In genomic region chr1:203901581-203901980, GRCh38 we compare ENCODE assay signal across 30 cellular contexts.
"Had no signal": no experiment of that assay in that cellular context is flagged by ENCODE, and none has a peak within 500 bp of the region (broad histone marks: within the 10 kb centered on the region; RNA-seq: fewer than 3 reads in every experiment).

No MANE protein-coding gene starts in this region.

- H3K9me3 Mint-ChIP-seq: natural killer cell treated with Interleukin-12 subunit alpha and Interleukin-12 subunit beta and Interleukin-15 and Interleukin-18, amount 100 ng/mL, for 72 hours; stimulated activated memory B cell treated with anti-CD40 and anti-IgM and Interleukin-4, amounts not matched to agents 10 μg/mL and 1 μg/mL and 100 μg/mL, for 72 hours; stimulated activated naive CD8-positive, alpha-beta T cell treated with anti-CD3 and anti-CD28 coated beads, Interleukin-15, amount 100 ng/mL, for 72 hours; type B pancreatic cell had no signal

- H3K9me3 ChIP-seq: neutrophil, pancreas, prostate gland, spleen, suprapubic skin, testis, tibial artery, transverse colon, upper lobe of right lung, uterus had no signal

- H3K4me3 Mint-ChIP-seq: naive thymus-derived CD8-positive, alpha-beta T cell; natural killer cell treated with Interleukin-12 subunit alpha and Interleukin-12 subunit beta and Interleukin-15 and Interleukin-18, amount 100 ng/mL, for 72 hours; nephron progenitor cell; neural crest cell; stimulated activated memory B cell treated with anti-CD40 and anti-IgM and Interleukin-4, amounts not matched to agents 10 μg/mL and 1 μg/mL and 100 μg/mL, for 72 hours; stimulated activated naive CD8-positive, alpha-beta T cell treated with anti-CD3 and anti-CD28 coated beads, Interleukin-15, amount 100 ng/mL, for 72 hours; type B pancreatic cell had no signal

- H3K4me1 Mint-ChIP-seq: naive thymus-derived CD8-positive, alpha-beta T cell; neural crest cell; stimulated activated memory B cell treated with anti-CD40 and anti-IgM and Interleukin-4, amounts not matched to agents 10 μg/mL and 1 μg/mL and 100 μg/mL, for 72 hours; stimulated activated naive CD8-positive, alpha-beta T cell treated with anti-CD3 and anti-CD28 coated beads, Interleukin-15, amount 100 ng/mL, for 72 hours had no signal

- DNase-seq: naive thymus-derived CD8-positive, alpha-beta T cell; nephron progenitor cell; nucleus accumbens; pancreas; right cardiac atrium; spleen; stimulated activated CD4-positive, alpha-beta T cell treated with anti-CD3 and anti-CD28 coated beads, Interleukin-12 subunit alpha, Interleukin-12 subunit beta, amount 100 ng/mL, for 4 hours; stimulated activated CD4-positive, alpha-beta T cell treated with anti-CD3 and anti-CD28 coated beads, Interleukin-1b, Interleukin-23, amount 100 ng/mL, for 48 hours; stimulated activated CD4-positive, alpha-beta T cell treated with anti-CD3 and anti-CD28 coated beads, Interleukin-4, amount 100 ng/mL, for 1 hour; stimulated activated CD4-positive, alpha-beta T cell treated with anti-CD3 and anti-CD28 coated beads, Interleukin-4, amount 100 ng/mL, for 4 hours; stimulated activated CD8-positive, alpha-beta memory T cell treated with anti-CD3 and anti-CD28 coated beads, Interleukin-4, amount 100 ng/mL, for 48 hours; stimulated activated naive CD4-positive, alpha-beta T cell; stimulated activated naive CD8-positive, alpha-beta T cell treated with anti-CD3 and anti-CD28 coated beads, Interleukin-15, amount 100 ng/mL, for 72 hours; stimulated activated naive CD8-positive, alpha-beta T cell treated with anti-CD3 and anti-CD28 coated beads, Interleukin-15, Interleukin-2, amounts not matched to agents 100 U/mL and 50 U/mL, for 24 hours; substantia nigra; tibial artery; transverse colon; upper lobe of right lung; uterus had no signal

- H3K36me3 Mint-ChIP-seq: naive thymus-derived CD8-positive, alpha-beta T cell; natural killer cell treated with Interleukin-12 subunit alpha and Interleukin-12 subunit beta and Interleukin-15 and Interleukin-18, amount 100 ng/mL, for 72 hours; stimulated activated memory B cell treated with anti-CD40 and anti-IgM and Interleukin-4, amounts not matched to agents 10 μg/mL and 1 μg/mL and 100 μg/mL, for 72 hours; type B pancreatic cell had no signal

- H3K27ac ChIP-seq: neutrophil, pancreas, prostate gland, skin epidermis, spleen, suprapubic skin, testis, tibial artery, transverse colon, upper lobe of right lung, uterus had no signal

- H3K4me2 ChIP-seq: smooth muscle cell had no signal

- H3K4me1 ChIP-seq: prostate gland, spleen, suprapubic skin, testis, tibial artery, upper lobe of right lung, uterus had no signal

- H3K4me3 ChIP-seq: pancreas, prostate gland, skin epidermis, smooth muscle cell, spleen, suprapubic skin, tibial artery, transverse colon, upper lobe of right lung, uterus had no signal

- FAIRE-seq: pancreas had no signal

- H3K27me3 ChIP-seq: pancreas, suprapubic skin, testis, tibial artery, transverse colon, upper lobe of right lung, uterus had no signal

- ATAC-seq: naive thymus-derived CD8-positive, alpha-beta T cell; natural killer cell treated with Interleukin-12 subunit alpha and Interleukin-12 subunit beta and Interleukin-15 and Interleukin-18, amount 100 ng/mL, for 72 hours; pancreas; right cardiac atrium; sciatic nerve; stimulated activated memory B cell treated with anti-CD40 and anti-IgM and Interleukin-4, amounts not matched to agents 10 μg/mL and 1 μg/mL and 100 μg/mL, for 72 hours; stimulated activated naive CD8-positive, alpha-beta T cell treated with anti-CD3 and anti-CD28 coated beads, Interleukin-15, amount 100 ng/mL, for 72 hours; stimulated activated naive CD8-positive, alpha-beta T cell treated with anti-CD3 and anti-CD28 coated beads, Interleukin-15, Interleukin-2, amounts not matched to agents 100 U/mL and 50 U/mL, for 24 hours; upper lobe of right lung had no signal

- H3K36me3 ChIP-seq: neutrophil, pancreas, prostate gland, spleen, suprapubic skin, tibial artery, transverse colon, upper lobe of right lung, uterus had no signal

- H3K27me3 Mint-ChIP-seq: stimulated activated memory B cell treated with anti-CD40 and anti-IgM and Interleukin-4, amounts not matched to agents 10 μg/mL and 1 μg/mL and 100 μg/mL, for 72 hours; stimulated activated naive CD8-positive, alpha-beta T cell treated with anti-CD3 and anti-CD28 coated beads, Interleukin-15, amount 100 ng/mL, for 72 hours; type B pancreatic cell had no signal

- H3K27ac Mint-ChIP-seq: naive thymus-derived CD8-positive, alpha-beta T cell; natural killer cell treated with Interleukin-12 subunit alpha and Interleukin-12 subunit beta and Interleukin-15 and Interleukin-18, amount 100 ng/mL, for 72 hours; nephron progenitor cell; stimulated activated memory B cell treated with anti-CD40 and anti-IgM and Interleukin-4, amounts not matched to agents 10 μg/mL and 1 μg/mL and 100 μg/mL, for 72 hours; stimulated activated naive CD8-positive, alpha-beta T cell treated with anti-CD3 and anti-CD28 coated beads, Interleukin-15, amount 100 ng/mL, for 72 hours; type B pancreatic cell had no signal
